23 cellular contexts compared by ENCODE assay signal in genomic region chr13:112177459-112177858, GRCh38.
A peak's percentile ranks its signal among the peaks of the same experiment; 100 is the strongest.
DNase-seq lines count a peak whose midpoint lies in the region; ATAC-seq, FAIRE-seq and TF ChIP-seq lines count a peak whose summit lies in the region.
"Had no signal": no experiment of that assay in that cellular context is flagged by ENCODE, and none has a peak within 500 bp of the region (broad histone marks: within the 10 kb centered on the region; RNA-seq: fewer than 3 reads in every experiment).

No MANE protein-coding gene starts in this region.

- H3K27me3 ChIP-seq in right cardiac atrium (ENCODE audit: control insufficient read depth, insufficient read depth): no peaks in the 10 kb centered on the region
- H3K27me3 ChIP-seq in pancreas: no peaks in the 10 kb centered on the region

- no peak overlapping the region for H3K27ac Mint-ChIP-seq in glutamatergic neuron (ENCODE audit: unreplicated experiment)
- H3K27ac Mint-ChIP-seq: CD8-positive, alpha-beta T cell had no signal

- TF ChIP-seq CTCF in pancreas (IDR thresholded peaks at IDR 0.05) (no peak), glutamatergic neuron (IDR thresholded peaks at IDR 0.05; ENCODE audit: partially characterized antibody, unreplicated experiment) (no peak)

- H3K4me1 Mint-ChIP-seq in glutamatergic neuron (ENCODE audit: low read depth, unreplicated experiment): peaks cover 6% of the 10 kb centered on the region

- H3K4me1 ChIP-seq in right cardiac atrium (ENCODE audit: control insufficient read depth, insufficient read depth, low read length) (no peaks in the 10 kb centered on the region), pancreas (no peaks in the 10 kb centered on the region)
- H3K4me1 ChIP-seq: A549, HAP-1, SJCRH30 had no signal

- H3K4me3 Mint-ChIP-seq in glutamatergic neuron (ENCODE audit: unreplicated experiment): no peak overlapping the region
- H3K4me3 Mint-ChIP-seq: CD8-positive, alpha-beta T cell had no signal

- H3K36me3 ChIP-seq in pancreas: no peaks in the 10 kb centered on the region
- H3K36me3 ChIP-seq: BLaER1, HAP-1, SJCRH30 had no signal

- peaks cover 3% of the 10 kb centered on the region for H3K27me3 Mint-ChIP-seq in glutamatergic neuron (ENCODE audit: unreplicated experiment)

- H3K36me3 Mint-ChIP-seq in glutamatergic neuron (ENCODE audit: unreplicated experiment): peaks cover 26% of the 10 kb centered on the region
- H3K36me3 Mint-ChIP-seq: CD8-positive, alpha-beta T cell had no signal

- no peak overlapping the region for H3K4me3 ChIP-seq in right cardiac atrium (ENCODE audit: low read length)
- no peak overlapping the region for H3K4me3 ChIP-seq in pancreas
- H3K4me3 ChIP-seq: A549, BLaER1, GM23248, HAP-1, SJCRH30 had no signal

- H3K27ac ChIP-seq in right cardiac atrium (ENCODE audit: low read length) (no peak overlapping the region), pancreas (no peak overlapping the region)
- H3K27ac ChIP-seq: A549, BLaER1, GM23248, RWPE1, SJCRH30 had no signal

- ATAC-seq in Right ventricle myocardium inferior: peak; percentile 53
- no peak for ATAC-seq in right cardiac atrium
- ATAC-seq in pancreas: peak in 3 of 4 donors; percentile 27 to 63 (median 54)
- ATAC-seq: A549; CD8-positive, alpha-beta T cell; PC-3 had no signal

- FAIRE-seq in endometrium (lab: Jason Lieb, UNC): peak; percentile 18
- FAIRE-seq in pancreas (lab: Jason Lieb, UNC): no peak
- FAIRE-seq: A549, G401.6, HTR-8/SVneo had no signal

- no peak for DNase-seq in Right ventricle myocardium inferior (ENCODE audit: missing footprints)
- DNase-seq in right cardiac atrium: no peak
- peak; percentile 71 for DNase-seq in DMS79 treated with DMSO at 0.1 percent for 48 hours (lab: John Stamatoyannopoulos, UW)
- DNase-seq in pancreas: no peak
- no peak for DNase-seq in occipital lobe (lab: John Stamatoyannopoulos, UW)
- DNase-seq in C1 segment of cervical spinal cord (lab: John Stamatoyannopoulos, UW): no peak
- no peak for DNase-seq in glutamatergic neuron
- DNase-seq: DND-41, GM23248, IMR-90, NCI-H1436, NCI-H2081, NCI-H2171 treated with DMSO at 0.1 percent for 48 hours, PC-3, SJCRH30 had no signal

- H3K9me3 ChIP-seq in right cardiac atrium (ENCODE audit: control insufficient read depth, low read length) (no peaks in the 10 kb centered on the region), pancreas (no peaks in the 10 kb centered on the region)
- H3K9me3 ChIP-seq: A549, HAP-1 had no signal

- intact Hi-C loops in Right ventricle myocardium inferior (cut with DNase I) (no loop called here), right cardiac atrium (cut with DNase I) (no loop called here), pancreas (cut with DNase I) (no loop called here)

- H3K9me3 Mint-ChIP-seq in glutamatergic neuron (ENCODE audit: unreplicated experiment): peaks cover 9% of the 10 kb centered on the region

- WGBS in right cardiac atrium: 33% methylated on average over 5 of the region's 5 CpGs
- 12 to 15% methylated on average over 5 of the region's 5 CpGs for WGBS in pancreas, 2 donors

Comparison
In these comparisons a context has a peak if more than half of its experiments do, and no peak if none do; other contexts are left out.
1. ATAC-seq: peak in Right ventricle myocardium inferior (single experiment) and pancreas (3 of 4); none in right cardiac atrium (0 of 2).